ENCODE assay signal across 16 cellular contexts in genomic region chrX:27444093-27444908, GRCh38. TPM values are rescaled to one million over a fixed set of nuclear protein-coding genes. Genes with fewer than 3 reads are reported as not detected.
DNase-seq lines count a peak whose midpoint lies in the region; ATAC-seq and TF ChIP-seq lines count a peak whose summit lies in the region.
"Had no signal": no experiment of that assay in that cellular context is flagged by ENCODE, and none has a peak within 500 bp of the region (broad histone marks: within the 10 kb centered on the region; RNA-seq: fewer than 3 reads in every experiment).

No MANE protein-coding gene starts in this region.

- peak; percentile 87 for ATAC-seq in GM21576 (IDR thresholded peaks at IDR 0.05; ENCODE audit: unreplicated experiment)

- 0 out of 2 replicates have a peak overlapping the region, but pooled peaks have one; percentile 27 for H2AFZ ChIP-seq in MM.1S (ENCODE audit: low read length)

- TF ChIP-seq CTCF in MM.1S (IDR thresholded peaks at IDR 0.05; ENCODE audit: low read length) (no peak), type B pancreatic cell (conservative IDR thresholded peaks at IDR 0.05) (no peak)

- no peak overlapping the region for H3K27ac ChIP-seq in MM.1S (ENCODE audit: low read length)
- H3K27ac ChIP-seq: esophagus muscularis mucosa had no signal

- peak overlapping the region; percentile 62 for H3K27ac Mint-ChIP-seq in activated CD4-positive, alpha-beta T cell treated with anti-CD3 and anti-CD28 coated beads, Interleukin-2, amount 10 ng/mL, durations not matched to agents 24 days and 14 days
- no peak overlapping the region for H3K27ac Mint-ChIP-seq in type B pancreatic cell
- H3K27ac Mint-ChIP-seq: activated naive CD8-positive, alpha-beta T cell; memory B cell had no signal

- intact Hi-C loops in activated CD4-positive, alpha-beta T cell treated with anti-CD3 and anti-CD28 coated beads, Interleukin-2, amount 10 ng/mL, durations not matched to agents 24 days and 14 days (cut with micrococcal nuclease), result no loop called here

- H3K4me3 ChIP-seq in MM.1S (ENCODE audit: low read length), result no peak overlapping the region
- H3K4me3 ChIP-seq: esophagus muscularis mucosa had no signal

- no peak for DNase-seq in activated CD4-positive, alpha-beta T cell treated with anti-CD3 and anti-CD28 coated beads, Interleukin-2, amount 10 ng/mL, durations not matched to agents 24 days and 14 days
- DNase-seq in activated CD4-positive, alpha-beta T cell treated with anti-CD3 and anti-CD28 coated beads, Interleukin-2, amount 50 U/mL, for 1 hour, result no peak
- peak; percentile 38 for DNase-seq in MM.1S
- DNase-seq in iris pigment epithelial cell (ENCODE audit: low read depth), result peak; percentile 3
- no peak for DNase-seq in type B pancreatic cell (ENCODE audit: extremely low spot score, unreplicated experiment)
- no peak for DNase-seq in effector CD4-positive, alpha-beta T cell
- no peak for DNase-seq in activated gamma-delta T cell (lab: John Stamatoyannopoulos, UW)
- DNase-seq: COR-L47, NCI-H1092, NCI-H510A, occipital lobe had no signal

- no peaks in the 10 kb centered on the region for H3K79me2 ChIP-seq in MM.1S (ENCODE audit: low read length)

- H3F3A ChIP-seq in MM.1S (ENCODE audit: insufficient read depth, low read length), result no peaks in the 10 kb centered on the region

- H3K27me3 Mint-ChIP-seq in activated CD4-positive, alpha-beta T cell treated with anti-CD3 and anti-CD28 coated beads, Interleukin-2, amount 10 ng/mL, durations not matched to agents 24 days and 14 days, result no peaks in the 10 kb centered on the region
- H3K27me3 Mint-ChIP-seq in type B pancreatic cell, result no peaks in the 10 kb centered on the region
- H3K27me3 Mint-ChIP-seq: activated naive CD8-positive, alpha-beta T cell; memory B cell had no signal

- H3K4me1 Mint-ChIP-seq in activated CD4-positive, alpha-beta T cell treated with anti-CD3 and anti-CD28 coated beads, Interleukin-2, amount 10 ng/mL, durations not matched to agents 24 days and 14 days, result peaks cover 1% of the 10 kb centered on the region
- H3K4me1 Mint-ChIP-seq in type B pancreatic cell (ENCODE audit: unreplicated experiment), result no peaks in the 10 kb centered on the region
- H3K4me1 Mint-ChIP-seq: memory B cell had no signal

- no peaks in the 10 kb centered on the region for H3K27me3 ChIP-seq in MM.1S (replicated peaks; ENCODE audit: insufficient read depth, low read length)
- H3K27me3 ChIP-seq: esophagus muscularis mucosa had no signal

- no peaks in the 10 kb centered on the region for H3K9me2 ChIP-seq in MM.1S (replicated peaks; ENCODE audit: insufficient read depth, low read length)

- no peak overlapping the region for H3K4me3 Mint-ChIP-seq in activated CD4-positive, alpha-beta T cell treated with anti-CD3 and anti-CD28 coated beads, Interleukin-2, amount 10 ng/mL, durations not matched to agents 24 days and 14 days
- no peak overlapping the region for H3K4me3 Mint-ChIP-seq in type B pancreatic cell
- H3K4me3 Mint-ChIP-seq: activated naive CD8-positive, alpha-beta T cell; memory B cell had no signal

- H3K36me3 Mint-ChIP-seq in activated CD4-positive, alpha-beta T cell treated with anti-CD3 and anti-CD28 coated beads, Interleukin-2, amount 10 ng/mL, durations not matched to agents 24 days and 14 days (ENCODE audit: low read depth), result no peaks in the 10 kb centered on the region
- H3K36me3 Mint-ChIP-seq in type B pancreatic cell, result no peaks in the 10 kb centered on the region
- H3K36me3 Mint-ChIP-seq: activated naive CD8-positive, alpha-beta T cell; memory B cell had no signal

- H4K20me1 ChIP-seq in MM.1S (ENCODE audit: insufficient read depth, low read length), result no peaks in the 10 kb centered on the region

- H3K9me3 Mint-ChIP-seq in activated CD4-positive, alpha-beta T cell treated with anti-CD3 and anti-CD28 coated beads, Interleukin-2, amount 10 ng/mL, durations not matched to agents 24 days and 14 days, result no peaks in the 10 kb centered on the region
- H3K9me3 Mint-ChIP-seq in type B pancreatic cell, result no peaks in the 10 kb centered on the region

- H3K36me3 ChIP-seq in MM.1S (replicated peaks; ENCODE audit: insufficient read depth, low read length), result no peaks in the 10 kb centered on the region
- H3K36me3 ChIP-seq: esophagus muscularis mucosa had no signal

- no peak overlapping the region for H3K4me2 ChIP-seq in MM.1S (ENCODE audit: low read depth, low read length)

- H3K9me3 ChIP-seq in MM.1S (replicated peaks; ENCODE audit: insufficient read depth, low read length), result no peaks in the 10 kb centered on the region
- H3K9me3 ChIP-seq: esophagus muscularis mucosa had no signal

- H3K4me1 ChIP-seq in MM.1S (ENCODE audit: low read length), result peaks cover 4% of the 10 kb centered on the region; the same call in 1 of the 2 replicates
- H3K4me1 ChIP-seq: esophagus muscularis mucosa had no signal

- no peak overlapping the region for H3K9ac ChIP-seq in MM.1S (ENCODE audit: low read length)

RNA-seq across cellular contexts. Expression of gene PPP4R3C, which starts 18.8 kb away (rescaled TPM):
- not detected in 2 replicates for total RNA-seq in activated CD4-positive, alpha-beta T cell treated with anti-CD3 and anti-CD28 coated beads, Interleukin-2, amount 10 ng/mL, durations not matched to agents 24 days and 14 days
- not detected in 2 replicates for total RNA-seq in type B pancreatic cell (ENCODE audit: low replicate concordance)
- total RNA-seq: esophagus muscularis mucosa, occipital lobe, urinary bladder had no signal

Comparison
In these comparisons a context has a peak if more than half of its experiments do, and no peak if none do; other contexts are left out.
1. DNase-seq: peak in MM.1S (single experiment) and iris pigment epithelial cell (single experiment); none in activated CD4-positive, alpha-beta T cell treated with anti-CD3 and anti-CD28 coated beads, Interleukin-2, amount 10 ng/mL, durations not matched to agents 24 days and 14 days (single experiment), activated CD4-positive, alpha-beta T cell treated with anti-CD3 and anti-CD28 coated beads, Interleukin-2, amount 50 U/mL, for 1 hour (single experiment), type B pancreatic cell (single experiment), effector CD4-positive, alpha-beta T cell (single experiment) and activated gamma-delta T cell (single experiment).